ENCODE assay signal across 1 cellular context in the genomic region with DNA sequence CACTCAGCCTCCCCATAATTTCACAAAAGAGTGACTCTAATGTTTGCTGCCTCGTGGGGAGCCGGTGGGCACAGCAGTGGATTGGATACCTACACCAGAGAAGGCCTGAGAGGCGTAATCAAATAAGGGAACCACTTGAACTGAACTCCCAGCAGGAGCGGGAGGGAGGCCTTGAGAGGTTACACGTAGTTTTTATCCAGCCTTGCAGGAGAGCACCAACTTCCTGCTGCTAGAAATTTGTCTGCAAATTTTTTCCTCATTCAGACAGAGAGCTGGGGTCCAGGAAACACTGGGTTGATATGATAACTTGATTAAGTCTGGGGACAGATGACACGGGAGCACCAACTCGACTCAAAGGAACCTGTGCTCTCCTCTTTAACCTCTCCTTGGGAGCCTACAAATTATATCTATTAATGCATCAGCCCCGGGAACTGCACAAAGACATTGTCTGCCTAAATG.
A peak's percentile ranks its signal among the peaks of the same experiment; 100 is the strongest.
TF ChIP-seq lines count a peak whose summit lies in the region.

No MANE protein-coding gene starts in this region.

TF ChIP-seq in HEK293, 187 proteins besides CTCF, POLR2A, EP300 and RAD21 (continued from another document and continues in another):
- TF ChIP-seq, protein P1, sequence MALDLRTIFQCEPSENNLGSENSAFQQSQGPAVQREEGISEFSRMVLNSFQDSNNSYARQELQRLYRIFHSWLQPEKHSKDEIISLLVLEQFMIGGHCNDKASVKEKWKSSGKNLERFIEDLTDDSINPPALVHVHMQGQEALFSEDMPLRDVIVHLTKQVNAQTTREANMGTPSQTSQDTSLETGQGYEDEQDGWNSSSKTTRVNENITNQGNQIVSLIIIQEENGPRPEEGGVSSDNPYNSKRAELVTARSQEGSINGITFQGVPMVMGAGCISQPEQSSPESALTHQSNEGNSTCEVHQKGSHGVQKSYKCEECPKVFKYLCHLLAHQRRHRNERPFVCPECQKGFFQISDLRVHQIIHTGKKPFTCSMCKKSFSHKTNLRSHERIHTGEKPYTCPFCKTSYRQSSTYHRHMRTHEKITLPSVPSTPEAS (tag by site-specific recombination; IDR thresholded peaks at IDR 0.05) = peak; percentile 60; the same call in 1 of the 2 replicates
- TF ChIP-seq ZNF174 (tag by site-specific recombination; IDR thresholded peaks at IDR 0.05) (no peak), ZNF514 (tag by site-specific recombination; IDR thresholded peaks at IDR 0.05) (no peak), PRDM1 (tag by site-specific recombination; IDR thresholded peaks at IDR 0.05) (no peak), ZNF324 (tag by site-specific recombination; IDR thresholded peaks at IDR 0.05) (no peak), ZNF302 (tag by site-specific recombination; IDR thresholded peaks at IDR 0.05; ENCODE audit: low read depth) (no peak), ZNF391 (tag by site-specific recombination; IDR thresholded peaks at IDR 0.05; ENCODE audit: borderline replicate concordance, low read depth) (no peak), ZNF596 (tag by site-specific recombination; IDR thresholded peaks at IDR 0.05) (no peak), TCF7L2 (IDR thresholded peaks at IDR 0.05; ENCODE audit: borderline replicate concordance, low read depth, low read length) (no peak), ZFP69B (tag by site-specific recombination; IDR thresholded peaks at IDR 0.05) (0 out of 2 replicates have a peak, but pooled peaks have one; percentile 23), ZNF664 (tag by site-specific recombination; IDR thresholded peaks at IDR 0.05) (no peak), ZNF169 (tag by site-specific recombination; IDR thresholded peaks at IDR 0.05) (no peak), ZBTB20 (tag by site-specific recombination; IDR thresholded peaks at IDR 0.05) (no peak), ZNF140 (tag by site-specific recombination; IDR thresholded peaks at IDR 0.05) (no peak), KLF1 (tag by site-specific recombination; IDR thresholded peaks at IDR 0.05) (no peak), ZNF791 (tag by site-specific recombination; IDR thresholded peaks at IDR 0.05) (no peak), ZSCAN30 (tag by site-specific recombination; IDR thresholded peaks at IDR 0.05) (0 out of 2 replicates have a peak, but pooled peaks have one; percentile 33), ZNF239 (tag by site-specific recombination; IDR thresholded peaks at IDR 0.05) (no peak), ZNF311 (tag by site-specific recombination; IDR thresholded peaks at IDR 0.05; ENCODE audit: borderline replicate concordance) (no peak), ZNF530 (tag by site-specific recombination; IDR thresholded peaks at IDR 0.05; ENCODE audit: low read depth) (no peak), YY2 (tag by site-specific recombination; IDR thresholded peaks at IDR 0.05) (no peak), ZNF155 (tag by site-specific recombination; IDR thresholded peaks at IDR 0.05) (no peak), ZNF37A (tag by site-specific recombination; IDR thresholded peaks at IDR 0.05) (no peak), ZNF585B (tag by site-specific recombination; IDR thresholded peaks at IDR 0.05) (no peak), ZBTB48 (tag by site-specific recombination; IDR thresholded peaks at IDR 0.05) (no peak), ZNF626 (tag by site-specific recombination; IDR thresholded peaks at IDR 0.05) (no peak), ZNF558 (tag by site-specific recombination; IDR thresholded peaks at IDR 0.05) (0 out of 2 replicates have a peak, but pooled peaks have one; percentile 17), ZNF433 (tag by site-specific recombination; IDR thresholded peaks at IDR 0.05; ENCODE audit: low read depth) (no peak), ZNF2 (tag by site-specific recombination; IDR thresholded peaks at IDR 0.05) (no peak), ZNF114 (tag by site-specific recombination; IDR thresholded peaks at IDR 0.05) (no peak), ZNF776 (tag by site-specific recombination; IDR thresholded peaks at IDR 0.05; ENCODE audit: borderline replicate concordance) (no peak), SP7 (tag by site-specific recombination; IDR thresholded peaks at IDR 0.05) (peak; percentile 33; the same call in 1 of the 2 replicates), SCRT1 (tag by site-specific recombination; IDR thresholded peaks at IDR 0.05; ENCODE audit: borderline replicate concordance) (no peak), GLI2 (tag by site-specific recombination; IDR thresholded peaks at IDR 0.05; ENCODE audit: borderline replicate concordance, low read depth) (no peak), ZNF785 (tag by site-specific recombination; IDR thresholded peaks at IDR 0.05) (no peak), ZNF571 (tag by site-specific recombination; IDR thresholded peaks at IDR 0.05) (no peak), GLIS2 (tag by site-specific recombination; IDR thresholded peaks at IDR 0.05) (no peak), ZNF555 (tag by site-specific recombination; conservative IDR thresholded peaks at IDR 0.05) (no peak), ZNF473 (tag by site-specific recombination; IDR thresholded peaks at IDR 0.05) (no peak), ZNF354C (tag by site-specific recombination; IDR thresholded peaks at IDR 0.05; ENCODE audit: borderline replicate concordance, low read depth) (no peak)
- TF ChIP-seq, protein P2, sequence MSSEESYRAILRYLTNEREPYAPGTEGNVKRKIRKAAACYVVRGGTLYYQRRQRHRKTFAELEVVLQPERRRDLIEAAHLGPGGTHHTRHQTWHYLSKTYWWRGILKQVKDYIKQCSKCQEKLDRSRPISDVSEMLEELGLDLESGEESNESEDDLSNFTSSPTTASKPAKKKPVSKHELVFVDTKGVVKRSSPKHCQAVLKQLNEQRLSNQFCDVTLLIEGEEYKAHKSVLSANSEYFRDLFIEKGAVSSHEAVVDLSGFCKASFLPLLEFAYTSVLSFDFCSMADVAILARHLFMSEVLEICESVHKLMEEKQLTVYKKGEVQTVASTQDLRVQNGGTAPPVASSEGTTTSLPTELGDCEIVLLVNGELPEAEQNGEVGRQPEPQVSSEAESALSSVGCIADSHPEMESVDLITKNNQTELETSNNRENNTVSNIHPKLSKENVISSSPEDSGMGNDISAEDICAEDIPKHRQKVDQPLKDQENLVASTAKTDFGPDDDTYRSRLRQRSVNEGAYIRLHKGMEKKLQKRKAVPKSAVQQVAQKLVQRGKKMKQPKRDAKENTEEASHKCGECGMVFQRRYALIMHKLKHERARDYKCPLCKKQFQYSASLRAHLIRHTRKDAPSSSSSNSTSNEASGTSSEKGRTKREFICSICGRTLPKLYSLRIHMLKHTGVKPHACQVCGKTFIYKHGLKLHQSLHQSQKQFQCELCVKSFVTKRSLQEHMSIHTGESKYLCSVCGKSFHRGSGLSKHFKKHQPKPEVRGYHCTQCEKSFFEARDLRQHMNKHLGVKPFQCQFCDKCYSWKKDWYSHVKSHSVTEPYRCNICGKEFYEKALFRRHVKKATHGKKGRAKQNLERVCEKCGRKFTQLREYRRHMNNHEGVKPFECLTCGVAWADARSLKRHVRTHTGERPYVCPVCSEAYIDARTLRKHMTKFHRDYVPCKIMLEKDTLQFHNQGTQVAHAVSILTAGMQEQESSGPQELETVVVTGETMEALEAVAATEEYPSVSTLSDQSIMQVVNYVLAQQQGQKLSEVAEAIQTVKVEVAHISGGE (tag by site-specific recombination; conservative IDR thresholded peaks at IDR 0.05; ENCODE audit: low read depth) = peak; percentile 97
- TF ChIP-seq, protein P3, sequence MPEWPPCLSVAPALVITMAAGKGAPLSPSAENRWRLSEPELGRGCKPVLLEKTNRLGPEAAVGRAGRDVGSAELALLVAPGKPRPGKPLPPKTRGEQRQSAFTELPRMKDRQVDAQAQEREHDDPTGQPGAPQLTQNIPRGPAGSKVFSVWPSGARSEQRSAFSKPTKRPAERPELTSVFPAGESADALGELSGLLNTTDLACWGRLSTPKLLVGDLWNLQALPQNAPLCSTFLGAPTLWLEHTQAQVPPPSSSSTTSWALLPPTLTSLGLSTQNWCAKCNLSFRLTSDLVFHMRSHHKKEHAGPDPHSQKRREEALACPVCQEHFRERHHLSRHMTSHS (tag by site-specific recombination; IDR thresholded peaks at IDR 0.05) = no peak
- TF ChIP-seq, protein P4, sequence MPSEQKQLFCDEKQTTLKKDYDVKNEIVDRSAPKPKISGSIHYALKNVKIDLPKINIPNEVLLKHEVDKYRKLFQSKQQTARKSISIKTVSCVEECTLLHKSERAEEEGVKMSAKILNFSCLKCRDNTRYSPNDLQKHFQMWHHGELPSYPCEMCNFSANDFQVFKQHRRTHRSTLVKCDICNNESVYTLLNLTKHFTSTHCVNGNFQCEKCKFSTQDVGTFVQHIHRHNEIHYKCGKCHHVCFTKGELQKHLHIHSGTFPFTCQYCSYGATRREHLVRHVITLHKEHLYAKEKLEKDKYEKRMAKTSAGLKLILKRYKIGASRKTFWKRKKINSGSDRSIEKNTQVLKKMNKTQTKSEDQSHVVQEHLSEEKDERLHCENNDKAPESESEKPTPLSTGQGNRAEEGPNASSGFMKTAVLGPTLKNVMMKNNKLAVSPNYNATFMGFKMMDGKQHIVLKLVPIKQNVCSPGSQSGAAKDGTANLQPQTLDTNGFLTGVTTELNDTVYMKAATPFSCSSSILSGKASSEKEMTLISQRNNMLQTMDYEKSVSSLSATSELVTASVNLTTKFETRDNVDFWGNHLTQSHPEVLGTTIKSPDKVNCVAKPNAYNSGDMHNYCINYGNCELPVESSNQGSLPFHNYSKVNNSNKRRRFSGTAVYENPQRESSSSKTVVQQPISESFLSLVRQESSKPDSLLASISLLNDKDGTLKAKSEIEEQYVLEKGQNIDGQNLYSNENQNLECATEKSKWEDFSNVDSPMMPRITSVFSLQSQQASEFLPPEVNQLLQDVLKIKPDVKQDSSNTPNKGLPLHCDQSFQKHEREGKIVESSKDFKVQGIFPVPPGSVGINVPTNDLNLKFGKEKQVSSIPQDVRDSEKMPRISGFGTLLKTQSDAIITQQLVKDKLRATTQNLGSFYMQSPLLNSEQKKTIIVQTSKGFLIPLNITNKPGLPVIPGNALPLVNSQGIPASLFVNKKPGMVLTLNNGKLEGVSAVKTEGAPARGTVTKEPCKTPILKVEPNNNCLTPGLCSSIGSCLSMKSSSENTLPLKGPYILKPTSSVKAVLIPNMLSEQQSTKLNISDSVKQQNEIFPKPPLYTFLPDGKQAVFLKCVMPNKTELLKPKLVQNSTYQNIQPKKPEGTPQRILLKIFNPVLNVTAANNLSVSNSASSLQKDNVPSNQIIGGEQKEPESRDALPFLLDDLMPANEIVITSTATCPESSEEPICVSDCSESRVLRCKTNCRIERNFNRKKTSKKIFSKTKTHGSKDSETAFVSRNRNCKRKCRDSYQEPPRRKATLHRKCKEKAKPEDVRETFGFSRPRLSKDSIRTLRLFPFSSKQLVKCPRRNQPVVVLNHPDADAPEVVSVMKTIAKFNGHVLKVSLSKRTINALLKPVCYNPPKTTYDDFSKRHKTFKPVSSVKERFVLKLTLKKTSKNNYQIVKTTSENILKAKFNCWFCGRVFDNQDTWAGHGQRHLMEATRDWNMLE (tag by site-specific recombination; conservative IDR thresholded peaks at IDR 0.05; ENCODE audit: low read depth) = peak; percentile 69
- TF ChIP-seq, protein P5, sequence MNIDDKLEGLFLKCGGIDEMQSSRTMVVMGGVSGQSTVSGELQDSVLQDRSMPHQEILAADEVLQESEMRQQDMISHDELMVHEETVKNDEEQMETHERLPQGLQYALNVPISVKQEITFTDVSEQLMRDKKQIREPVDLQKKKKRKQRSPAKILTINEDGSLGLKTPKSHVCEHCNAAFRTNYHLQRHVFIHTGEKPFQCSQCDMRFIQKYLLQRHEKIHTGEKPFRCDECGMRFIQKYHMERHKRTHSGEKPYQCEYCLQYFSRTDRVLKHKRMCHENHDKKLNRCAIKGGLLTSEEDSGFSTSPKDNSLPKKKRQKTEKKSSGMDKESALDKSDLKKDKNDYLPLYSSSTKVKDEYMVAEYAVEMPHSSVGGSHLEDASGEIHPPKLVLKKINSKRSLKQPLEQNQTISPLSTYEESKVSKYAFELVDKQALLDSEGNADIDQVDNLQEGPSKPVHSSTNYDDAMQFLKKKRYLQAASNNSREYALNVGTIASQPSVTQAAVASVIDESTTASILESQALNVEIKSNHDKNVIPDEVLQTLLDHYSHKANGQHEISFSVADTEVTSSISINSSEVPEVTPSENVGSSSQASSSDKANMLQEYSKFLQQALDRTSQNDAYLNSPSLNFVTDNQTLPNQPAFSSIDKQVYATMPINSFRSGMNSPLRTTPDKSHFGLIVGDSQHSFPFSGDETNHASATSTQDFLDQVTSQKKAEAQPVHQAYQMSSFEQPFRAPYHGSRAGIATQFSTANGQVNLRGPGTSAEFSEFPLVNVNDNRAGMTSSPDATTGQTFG (tag by site-specific recombination; IDR thresholded peaks at IDR 0.05; ENCODE audit: borderline replicate concordance) = no peak
- TF ChIP-seq, protein P6, sequence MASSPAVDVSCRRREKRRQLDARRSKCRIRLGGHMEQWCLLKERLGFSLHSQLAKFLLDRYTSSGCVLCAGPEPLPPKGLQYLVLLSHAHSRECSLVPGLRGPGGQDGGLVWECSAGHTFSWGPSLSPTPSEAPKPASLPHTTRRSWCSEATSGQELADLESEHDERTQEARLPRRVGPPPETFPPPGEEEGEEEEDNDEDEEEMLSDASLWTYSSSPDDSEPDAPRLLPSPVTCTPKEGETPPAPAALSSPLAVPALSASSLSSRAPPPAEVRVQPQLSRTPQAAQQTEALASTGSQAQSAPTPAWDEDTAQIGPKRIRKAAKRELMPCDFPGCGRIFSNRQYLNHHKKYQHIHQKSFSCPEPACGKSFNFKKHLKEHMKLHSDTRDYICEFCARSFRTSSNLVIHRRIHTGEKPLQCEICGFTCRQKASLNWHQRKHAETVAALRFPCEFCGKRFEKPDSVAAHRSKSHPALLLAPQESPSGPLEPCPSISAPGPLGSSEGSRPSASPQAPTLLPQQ (tag by site-specific recombination; IDR thresholded peaks at IDR 0.05) = no peak
- TF ChIP-seq, protein P7, sequence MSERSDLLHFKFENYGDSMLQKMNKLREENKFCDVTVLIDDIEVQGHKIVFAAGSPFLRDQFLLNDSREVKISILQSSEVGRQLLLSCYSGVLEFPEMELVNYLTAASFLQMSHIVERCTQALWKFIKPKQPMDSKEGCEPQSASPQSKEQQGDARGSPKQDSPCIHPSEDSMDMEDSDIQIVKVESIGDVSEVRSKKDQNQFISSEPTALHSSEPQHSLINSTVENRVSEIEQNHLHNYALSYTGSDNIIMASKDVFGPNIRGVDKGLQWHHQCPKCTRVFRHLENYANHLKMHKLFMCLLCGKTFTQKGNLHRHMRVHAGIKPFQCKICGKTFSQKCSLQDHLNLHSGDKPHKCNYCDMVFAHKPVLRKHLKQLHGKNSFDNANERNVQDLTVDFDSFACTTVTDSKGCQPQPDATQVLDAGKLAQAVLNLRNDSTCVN (tag by site-specific recombination; optimal IDR thresholded peaks at IDR 0.05) = no peak
- TF ChIP-seq, protein P8, sequence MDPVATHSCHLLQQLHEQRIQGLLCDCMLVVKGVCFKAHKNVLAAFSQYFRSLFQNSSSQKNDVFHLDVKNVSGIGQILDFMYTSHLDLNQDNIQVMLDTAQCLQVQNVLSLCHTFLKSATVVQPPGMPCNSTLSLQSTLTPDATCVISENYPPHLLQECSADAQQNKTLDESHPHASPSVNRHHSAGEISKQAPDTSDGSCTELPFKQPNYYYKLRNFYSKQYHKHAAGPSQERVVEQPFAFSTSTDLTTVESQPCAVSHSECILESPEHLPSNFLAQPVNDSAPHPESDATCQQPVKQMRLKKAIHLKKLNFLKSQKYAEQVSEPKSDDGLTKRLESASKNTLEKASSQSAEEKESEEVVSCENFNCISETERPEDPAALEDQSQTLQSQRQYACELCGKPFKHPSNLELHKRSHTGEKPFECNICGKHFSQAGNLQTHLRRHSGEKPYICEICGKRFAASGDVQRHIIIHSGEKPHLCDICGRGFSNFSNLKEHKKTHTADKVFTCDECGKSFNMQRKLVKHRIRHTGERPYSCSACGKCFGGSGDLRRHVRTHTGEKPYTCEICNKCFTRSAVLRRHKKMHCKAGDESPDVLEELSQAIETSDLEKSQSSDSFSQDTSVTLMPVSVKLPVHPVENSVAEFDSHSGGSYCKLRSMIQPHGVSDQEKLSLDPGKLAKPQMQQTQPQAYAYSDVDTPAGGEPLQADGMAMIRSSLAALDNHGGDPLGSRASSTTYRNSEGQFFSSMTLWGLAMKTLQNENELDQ (tag by site-specific recombination; IDR thresholded peaks at IDR 0.05; ENCODE audit: low read depth) = no peak
